In genomic region chr9:129480227-129480626, GRCh38 we compare ENCODE assay signal across 11 cellular contexts.
DNase-seq lines count a peak whose midpoint lies in the region; ATAC-seq, FAIRE-seq and TF ChIP-seq lines count a peak whose summit lies in the region.
"Had no signal": no experiment of that assay in that cellular context is flagged by ENCODE, and none has a peak within 500 bp of the region (broad histone marks: within the 10 kb centered on the region; RNA-seq: fewer than 3 reads in every experiment).

No MANE protein-coding gene starts in this region.

- TF ChIP-seq POLR2A in gastrocnemius medialis (IDR thresholded peaks at IDR 0.05) = no peak

- no peaks in the 10 kb centered on the region for H3K9me3 Mint-ChIP-seq in CD4-positive, alpha-beta T cell
- H3K9me3 Mint-ChIP-seq in astrocyte (ENCODE audit: unreplicated experiment) = peaks cover 4% of the 10 kb centered on the region

- no peak for DNase-seq in CD4-positive, alpha-beta T cell
- DNase-seq in astrocyte (ENCODE audit: low read depth) = no peak
- DNase-seq in right cardiac atrium = no peak
- DNase-seq in gastrocnemius medialis = no peak
- no peak for DNase-seq in cerebellar cortex (ENCODE audit: low spot score)
- no peak for DNase-seq in G401 (ENCODE audit: low spot score)
- DNase-seq in NCI-H2029 (lab: John Stamatoyannopoulos, UW) = no peak
- DNase-seq in RPMI8226 = no peak
- DNase-seq: activated T-cell treated with anti-CD3 and anti-CD28 coated beads for 4 hours; effector memory CD4-positive, alpha-beta T cell; NCI-H524 treated with DMSO at 0.1 percent for 48 hours had no signal

- peak overlapping the region; percentile 77 for H3K4me3 Mint-ChIP-seq in CD4-positive, alpha-beta T cell
- peak overlapping the region; percentile 60 for H3K4me3 Mint-ChIP-seq in astrocyte (ENCODE audit: unreplicated experiment)

- no peaks in the 10 kb centered on the region for H3K27me3 Mint-ChIP-seq in CD4-positive, alpha-beta T cell
- no peaks in the 10 kb centered on the region for H3K27me3 Mint-ChIP-seq in astrocyte (ENCODE audit: low read depth, unreplicated experiment)

- H2AFZ ChIP-seq in astrocyte (ENCODE audit: low read depth, low read length) = no peak overlapping the region

- no peaks in the 10 kb centered on the region for H3K27me3 ChIP-seq in CD4-positive, alpha-beta T cell (ENCODE audit: control insufficient read depth, insufficient read depth, low read length)
- no peaks in the 10 kb centered on the region for H3K27me3 ChIP-seq in astrocyte (ENCODE audit: insufficient read depth, low read length)
- no peaks in the 10 kb centered on the region for H3K27me3 ChIP-seq in right cardiac atrium (ENCODE audit: control insufficient read depth, insufficient read depth)
- H3K27me3 ChIP-seq in gastrocnemius medialis = no peaks in the 10 kb centered on the region

- peaks cover 7% of the 10 kb centered on the region for H3K4me1 Mint-ChIP-seq in CD4-positive, alpha-beta T cell (ENCODE audit: low read depth)
- H3K4me1 Mint-ChIP-seq in astrocyte (ENCODE audit: low read depth, unreplicated experiment) = peaks cover 22% of the 10 kb centered on the region

- no peak overlapping the region for H3K27ac ChIP-seq in CD4-positive, alpha-beta T cell (ENCODE audit: low read depth, low read length)
- H3K27ac ChIP-seq in astrocyte (ENCODE audit: low read depth, low read length) (no peak overlapping the region), right cardiac atrium (ENCODE audit: low read length) (peak overlapping the region; percentile 98), gastrocnemius medialis (peak overlapping the region; percentile 96 to 99 (median 98))

- ATAC-seq in CD4-positive, alpha-beta T cell (ENCODE audit: poor library complexity) = no peak
- no peak for ATAC-seq in right cardiac atrium
- ATAC-seq in gastrocnemius medialis = no peak

- TF ChIP-seq CTCF in CD4-positive, alpha-beta T cell (IDR thresholded peaks at IDR 0.05) = no peak
- no peak for TF ChIP-seq CTCF in astrocyte (IDR thresholded peaks at IDR 0.05; ENCODE audit: insufficient read depth, low read depth, low read length)
- no peak for TF ChIP-seq CTCF in gastrocnemius medialis (IDR thresholded peaks at IDR 0.05 in 4 of 5, conservative IDR thresholded peaks at IDR 0.05 in 1 of 5)

- peak overlapping the region; percentile 44 for H3K27ac Mint-ChIP-seq in CD4-positive, alpha-beta T cell
- H3K27ac Mint-ChIP-seq in astrocyte (ENCODE audit: unreplicated experiment) = peak overlapping the region; percentile 58

- POLR2A ChIA-PET in CD4-positive, alpha-beta T cell (lab: Charles Lee) = interaction anchor here (1.1 kb wide), 1 partner anchor 17 kb away, joined by 3 read pairs; no protein-coding TSS in a partner anchor

- WGBS in right cardiac atrium = 43% methylated on average over 12 of the region's 12 CpGs

- no peaks in the 10 kb centered on the region for H3K79me2 ChIP-seq in astrocyte (ENCODE audit: insufficient read depth, low read length)

- H3K4me3 ChIP-seq in astrocyte (ENCODE audit: insufficient read depth, low read depth, low read length) = no peak overlapping the region
- no peak overlapping the region for H3K4me3 ChIP-seq in right cardiac atrium (ENCODE audit: low read length)
- H3K4me3 ChIP-seq in gastrocnemius medialis = no peak overlapping the region

- no peak for FAIRE-seq in astrocyte (lab: Jason Lieb, UNC)

- H3K36me3 ChIP-seq in astrocyte (ENCODE audit: insufficient read depth, low read length) (no peaks in the 10 kb centered on the region), gastrocnemius medialis (no peaks in the 10 kb centered on the region)

- no peaks in the 10 kb centered on the region for H3K36me3 Mint-ChIP-seq in CD4-positive, alpha-beta T cell (ENCODE audit: low read depth)
- no peaks in the 10 kb centered on the region for H3K36me3 Mint-ChIP-seq in astrocyte (ENCODE audit: low read depth, unreplicated experiment)

- peaks cover under 1% of the 10 kb centered on the region for H3K9me3 ChIP-seq in CD4-positive, alpha-beta T cell (ENCODE audit: control insufficient read depth, low read length)
- H3K9me3 ChIP-seq in astrocyte (ENCODE audit: insufficient read depth, low read depth, low read length) = no peaks in the 10 kb centered on the region
- H3K9me3 ChIP-seq in right cardiac atrium (ENCODE audit: control insufficient read depth, low read length) = no peaks in the 10 kb centered on the region
- no peaks in the 10 kb centered on the region for H3K9me3 ChIP-seq in gastrocnemius medialis

- in situ Hi-C loops in gastrocnemius medialis (cut with MboI; ENCODE audit: low sequenced_read_pairs in 4 of 4) = loop anchor here in 3 of 4 donors (10.0 to 25.0 kb wide), 3 partner anchors 65 to 343 kb away; no protein-coding TSS in a partner anchor
- in situ Hi-C loops in G401 (cut with HindIII; ENCODE audit: low sequenced_read_pairs) = no loop called here

- H4K20me1 ChIP-seq in astrocyte (ENCODE audit: insufficient read depth, low read length) = no peaks in the 10 kb centered on the region

- no peak overlapping the region for H3K9ac ChIP-seq in astrocyte (ENCODE audit: low read length)

- H3K4me2 ChIP-seq in astrocyte (ENCODE audit: low read length) = no peak overlapping the region

- H3K4me1 ChIP-seq in astrocyte (ENCODE audit: insufficient read depth, low read length) (peaks cover 37% of the 10 kb centered on the region), right cardiac atrium (ENCODE audit: control insufficient read depth, insufficient read depth, low read length) (peaks cover 12% of the 10 kb centered on the region), gastrocnemius medialis (peaks cover 18% of the 10 kb centered on the region in 2 donors)

- CTCF ChIA-PET in CD4-positive, alpha-beta T cell (lab: Charles Lee) = no interaction called here

- intact Hi-C loops in CD4-positive, alpha-beta T cell (cut with DNase I, micrococcal nuclease) = loop anchor here (2.0 to 10.0 kb wide), 3 partner anchors 17 to 153 kb away; no protein-coding TSS in a partner anchor
- intact Hi-C loops in right cardiac atrium (cut with DNase I) = loop anchor here in 3 of 4 donors (5.0 to 10.0 kb wide), 4 partner anchors 68 to 335 kb away; no protein-coding TSS in a partner anchor
- intact Hi-C loops in gastrocnemius medialis (cut with DNase I; ENCODE audit: low total_unique reads) = loop anchor here (2.0 kb wide), 1 partner anchor 67 kb away; no protein-coding TSS in a partner anchor

Comparison
In these comparisons a context has a peak if more than half of its experiments do, and no peak if none do; other contexts are left out.
1. H3K27ac ChIP-seq: peak in right cardiac atrium (single experiment) and gastrocnemius medialis (4 of 4); none in CD4-positive, alpha-beta T cell (single experiment) and astrocyte (single experiment).